ENCODE assay signal across 13 cellular contexts in the genomic region with DNA sequence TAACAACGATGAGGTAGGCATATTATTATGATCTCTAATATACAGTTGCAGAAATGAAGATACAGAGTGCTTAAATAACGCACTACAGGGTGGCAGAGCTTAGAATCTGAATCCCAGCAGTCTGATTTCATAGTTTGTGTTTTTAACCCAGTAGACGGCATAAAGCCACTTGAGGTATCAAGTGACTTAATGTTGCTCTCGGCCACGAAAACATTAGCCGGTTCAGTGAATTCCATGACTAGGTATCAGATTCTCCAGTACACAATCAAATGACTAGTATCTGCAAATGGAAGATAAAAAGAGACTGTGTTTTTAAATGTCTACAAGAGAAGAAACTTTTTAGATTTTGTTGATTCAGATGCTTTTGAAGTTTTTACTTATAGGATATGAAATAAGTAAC.
"Had no signal": no experiment of that assay in that cellular context is flagged by ENCODE, and none has a peak within 500 bp of the region (broad histone marks: within the 10 kb centered on the region; RNA-seq: fewer than 3 reads in every experiment).

No MANE protein-coding gene starts in this region.

- H3K4me1 Mint-ChIP-seq: activated CD4-positive, alpha-beta T cell treated with anti-CD3 and anti-CD28 coated beads, Interleukin-2, amount 10 ng/mL, durations not matched to agents 7 days and 5 days; activated naive CD8-positive, alpha-beta T cell treated with anti-CD3 and anti-CD28 coated beads for 36 hours; brain; stimulated activated effector memory CD8-positive, alpha-beta T cell treated with anti-CD3 and anti-CD28 coated beads, Interleukin-12 subunit alpha, Interleukin-12 subunit beta, amount 100 ng/mL, for 72 hours had no signal

- H3K27me3 ChIP-seq: esophagus squamous epithelium, pancreas, transverse colon, vagina had no signal

- H3K36me3 ChIP-seq: pancreas had no signal

- H3K27me3 Mint-ChIP-seq: activated CD4-positive, alpha-beta T cell treated with anti-CD3 and anti-CD28 coated beads, Interleukin-2, amount 10 ng/mL, durations not matched to agents 7 days and 5 days; activated naive CD8-positive, alpha-beta T cell treated with anti-CD3 and anti-CD28 coated beads for 36 hours; brain had no signal

- DNase-seq: activated CD4-positive, alpha-beta T cell treated with anti-CD3 and anti-CD28 coated beads, Interleukin-2, amount 10 ng/mL, durations not matched to agents 7 days and 5 days; activated CD8-positive, alpha-beta memory T cell treated with anti-CD3 and anti-CD28 coated beads for 24 hours; activated gamma-delta T cell treated with Interleukin-2 at 50 U/mL for 16 hours; activated naive CD8-positive, alpha-beta T cell treated with anti-CD3 and anti-CD28 coated beads for 36 hours; cortex of kidney; effector CD8-positive, alpha-beta T cell; esophagus squamous epithelium; foreskin melanocyte; pancreas; transverse colon had no signal

- H3K4me3 ChIP-seq: esophagus squamous epithelium, pancreas, transverse colon, vagina had no signal

- H3K27ac Mint-ChIP-seq: brain; stimulated activated effector memory CD8-positive, alpha-beta T cell treated with anti-CD3 and anti-CD28 coated beads, Interleukin-12 subunit alpha, Interleukin-12 subunit beta, amount 100 ng/mL, for 72 hours had no signal

- H3K4me3 Mint-ChIP-seq: activated CD4-positive, alpha-beta T cell treated with anti-CD3 and anti-CD28 coated beads, Interleukin-2, amount 10 ng/mL, durations not matched to agents 7 days and 5 days; activated naive CD8-positive, alpha-beta T cell treated with anti-CD3 and anti-CD28 coated beads for 36 hours; brain; stimulated activated effector memory CD8-positive, alpha-beta T cell treated with anti-CD3 and anti-CD28 coated beads, Interleukin-12 subunit alpha, Interleukin-12 subunit beta, amount 100 ng/mL, for 72 hours had no signal

- H3K27ac ChIP-seq: esophagus squamous epithelium, pancreas, transverse colon, vagina had no signal

- H3K9me3 Mint-ChIP-seq: activated CD4-positive, alpha-beta T cell treated with anti-CD3 and anti-CD28 coated beads, Interleukin-2, amount 10 ng/mL, durations not matched to agents 7 days and 5 days; activated naive CD8-positive, alpha-beta T cell treated with anti-CD3 and anti-CD28 coated beads for 36 hours; brain; stimulated activated effector memory CD8-positive, alpha-beta T cell treated with anti-CD3 and anti-CD28 coated beads, Interleukin-12 subunit alpha, Interleukin-12 subunit beta, amount 100 ng/mL, for 72 hours had no signal
